Comparison of ENCODE assay signal across 12 cellular contexts in genomic region chr3:176906046-176906905, GRCh38.
A peak's percentile ranks its signal among the peaks of the same experiment; 100 is the strongest.
DNase-seq lines count a peak whose midpoint lies in the region; ATAC-seq, FAIRE-seq and TF ChIP-seq lines count a peak whose summit lies in the region.
"Had no signal": no experiment of that assay in that cellular context is flagged by ENCODE, and none has a peak within 500 bp of the region (broad histone marks: within the 10 kb centered on the region; RNA-seq: fewer than 3 reads in every experiment).

No MANE protein-coding gene starts in this region.

- no peaks in the 10 kb centered on the region for H3K36me3 ChIP-seq in body of pancreas (replicated peaks in 1 of 2; ENCODE audit: insufficient read depth in 1 of 2, low read depth in 2 of 2)
- H3K36me3 ChIP-seq in small intestine (ENCODE audit: control insufficient read depth in 2 of 2, insufficient read depth in 2 of 2, low read length in 2 of 2), result no peaks in the 10 kb centered on the region
- H3K36me3 ChIP-seq: Peyer's patch had no signal

- WGBS in body of pancreas, 2 donors, result 24 to 35% methylated on average over 5 of the region's 5 CpGs
- 43 to 49% (median 48%) methylated on average over 5 of the region's 5 CpGs for WGBS in small intestine, 3 donors

- no peak overlapping the region for H3K4me3 ChIP-seq in body of pancreas
- H3K4me3 ChIP-seq in small intestine (ENCODE audit: low read depth in 1 of 2, low read length in 2 of 2), result no peak overlapping the region
- H3K4me3 ChIP-seq: Peyer's patch had no signal

- FAIRE-seq in small intestine (lab: Jason Lieb, UNC), result no peak

- H3K9me3 Mint-ChIP-seq in nephron progenitor cell, result peaks cover 4% of the 10 kb centered on the region
- H3K9me3 Mint-ChIP-seq: stimulated activated naive B cell treated with anti-CD40 and anti-IgM and Interleukin-4, amounts not matched to agents 10 μg/mL and 1 μg/mL and 100 μg/mL, for 72 hours had no signal

- no peak for TF ChIP-seq POLR2A in body of pancreas (IDR thresholded peaks at IDR 0.05)

- ATAC-seq in body of pancreas, result peak; percentile 96
- ATAC-seq: stimulated activated naive B cell treated with anti-CD40 and anti-IgM and Interleukin-4, amounts not matched to agents 10 μg/mL and 1 μg/mL and 100 μg/mL, for 72 hours had no signal

- intact Hi-C loops in body of pancreas (cut with DNase I), result no loop called here
- intact Hi-C loops in posterior cingulate gyrus (cut with DNase I), result no loop called here

- TF ChIP-seq CTCF in body of pancreas (IDR thresholded peaks at IDR 0.05) (no peak), nephron progenitor cell (IDR thresholded peaks at IDR 0.05) (no peak)

- DNase-seq in DMS 273 treated with DMSO at 0.1 percent for 48 hours (lab: John Stamatoyannopoulos, UW) (peak; percentile 70), NCI-H1694 (lab: John Stamatoyannopoulos, UW) (peak; percentile 42), body of pancreas (peak; percentile 25 to 76 (median 48)), left kidney (ENCODE audit: low read depth, low spot score) (peak; percentile 75), nephron progenitor cell (no peak), posterior cingulate gyrus (no peak), hypothalamus (lab: John Stamatoyannopoulos, UW) (no peak), small intestine (no peak)
- DNase-seq: DND-41; Peyer's patch; stimulated activated naive B cell treated with anti-CD40 and anti-IgM and Interleukin-4, amounts not matched to agents 10 μg/mL and 1 μg/mL and 100 μg/mL, for 72 hours had no signal

- peaks cover 3% of the 10 kb centered on the region for H3K27me3 Mint-ChIP-seq in nephron progenitor cell (ENCODE audit: low read depth, poor library complexity)
- H3K27me3 Mint-ChIP-seq: activated naive CD8-positive, alpha-beta T cell; stimulated activated naive B cell treated with anti-CD40 and anti-IgM and Interleukin-4, amounts not matched to agents 10 μg/mL and 1 μg/mL and 100 μg/mL, for 72 hours had no signal

- H3K27me3 ChIP-seq in body of pancreas (no peaks in the 10 kb centered on the region), small intestine (ENCODE audit: control insufficient read depth in 2 of 2, insufficient read depth in 2 of 2, low read length in 2 of 2) (no peaks in the 10 kb centered on the region)
- H3K27me3 ChIP-seq: Peyer's patch had no signal

- H3K27ac ChIP-seq in body of pancreas, result peak overlapping the region; percentile 46 to 79 (median 62)
- H3K27ac ChIP-seq in small intestine (ENCODE audit: low read depth in 1 of 2, low read length in 1 of 2), result no peak overlapping the region
- H3K27ac ChIP-seq: Peyer's patch had no signal

- H3K4me1 ChIP-seq in body of pancreas, result peaks cover 11% of the 10 kb centered on the region
- H3K4me1 ChIP-seq in small intestine (ENCODE audit: control insufficient read depth in 2 of 2, insufficient read depth in 1 of 2, low read depth in 1 of 2, low read length in 1 of 2), result no peaks in the 10 kb centered on the region
- H3K4me1 ChIP-seq: Peyer's patch had no signal

- H3K27ac Mint-ChIP-seq in nephron progenitor cell, result no peak overlapping the region
- H3K27ac Mint-ChIP-seq: activated naive CD8-positive, alpha-beta T cell; stimulated activated naive B cell treated with anti-CD40 and anti-IgM and Interleukin-4, amounts not matched to agents 10 μg/mL and 1 μg/mL and 100 μg/mL, for 72 hours had no signal

- no peaks in the 10 kb centered on the region for H3K9me3 ChIP-seq in body of pancreas
- no peaks in the 10 kb centered on the region for H3K9me3 ChIP-seq in small intestine (ENCODE audit: control insufficient read depth, low read depth)
- H3K9me3 ChIP-seq: Peyer's patch had no signal

- H3K4me1 Mint-ChIP-seq in nephron progenitor cell, result peaks cover 20% of the 10 kb centered on the region
- H3K4me1 Mint-ChIP-seq: stimulated activated naive B cell treated with anti-CD40 and anti-IgM and Interleukin-4, amounts not matched to agents 10 μg/mL and 1 μg/mL and 100 μg/mL, for 72 hours had no signal

- H3K36me3 Mint-ChIP-seq in nephron progenitor cell (ENCODE audit: low read depth), result no peaks in the 10 kb centered on the region
- H3K36me3 Mint-ChIP-seq: activated naive CD8-positive, alpha-beta T cell; stimulated activated naive B cell treated with anti-CD40 and anti-IgM and Interleukin-4, amounts not matched to agents 10 μg/mL and 1 μg/mL and 100 μg/mL, for 72 hours had no signal

- H3K4me3 Mint-ChIP-seq in nephron progenitor cell, result no peak overlapping the region
- H3K4me3 Mint-ChIP-seq: activated naive CD8-positive, alpha-beta T cell; stimulated activated naive B cell treated with anti-CD40 and anti-IgM and Interleukin-4, amounts not matched to agents 10 μg/mL and 1 μg/mL and 100 μg/mL, for 72 hours had no signal

Comparison
In these comparisons a context has a peak if more than half of its experiments do, and no peak if none do; other contexts are left out.
1. DNase-seq: peak in DMS 273 treated with DMSO at 0.1 percent for 48 hours (single experiment), NCI-H1694 (single experiment), body of pancreas (4 of 4) and left kidney (single experiment); none in nephron progenitor cell (single experiment), posterior cingulate gyrus (0 of 10), hypothalamus (0 of 51) and small intestine (single experiment).
2. H3K27ac ChIP-seq: peak in body of pancreas (4 of 4); none in small intestine (0 of 2).